ENCODE assay signal across 27 cellular contexts in the genomic region with DNA sequence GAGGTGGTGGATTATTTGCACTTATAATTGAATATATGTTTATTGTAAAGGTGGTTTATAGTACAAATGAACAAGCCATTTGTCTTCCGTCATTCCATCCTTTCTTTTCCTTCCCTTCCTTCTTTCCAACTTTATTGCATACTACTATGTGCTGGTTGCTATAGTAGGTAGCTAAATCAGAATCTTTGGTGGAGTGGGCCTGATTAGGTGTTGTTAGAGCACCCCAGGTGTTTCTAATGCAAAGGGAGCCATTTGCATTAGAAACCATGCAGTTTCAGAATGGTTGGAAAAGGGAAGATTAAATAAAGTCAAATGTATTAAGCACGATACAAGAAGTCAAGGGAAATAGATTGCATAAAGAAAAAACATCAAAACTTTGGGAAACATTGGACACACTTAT.
"Had no signal": no experiment of that assay in that cellular context is flagged by ENCODE, and none has a peak within 500 bp of the region (broad histone marks: within the 10 kb centered on the region; RNA-seq: fewer than 3 reads in every experiment).

No MANE protein-coding gene starts in this region.

- H3K4me2 ChIP-seq: neural progenitor cell had no signal

- H2AFZ ChIP-seq: neural progenitor cell, parathyroid adenoma had no signal

- H3K27me3 Mint-ChIP-seq: progenitor cell of endocrine pancreas had no signal

- H3K36me3 Mint-ChIP-seq: stimulated activated effector memory CD8-positive, alpha-beta T cell treated with anti-CD3 and anti-CD28 coated beads, Interleukin-12 subunit alpha, Interleukin-12 subunit beta, amount 100 ng/mL, for 72 hours; stimulated activated naive B cell treated with anti-CD40 and anti-IgM and Interleukin-4, amounts not matched to agents 10 μg/mL and 1 μg/mL and 100 μg/mL, for 72 hours had no signal

- H3K27ac Mint-ChIP-seq: neural progenitor cell; progenitor cell of endocrine pancreas; stimulated activated effector memory CD8-positive, alpha-beta T cell treated with anti-CD3 and anti-CD28 coated beads, Interleukin-12 subunit alpha, Interleukin-12 subunit beta, amount 100 ng/mL, for 72 hours; stimulated activated naive B cell treated with anti-CD40 and anti-IgM and Interleukin-4, amounts not matched to agents 10 μg/mL and 1 μg/mL and 100 μg/mL, for 72 hours; stimulated activated naive CD8-positive, alpha-beta T cell treated with anti-CD3 and anti-CD28 coated beads, Interleukin-15, Interleukin-2, amounts not matched to agents 100 ng/mL and 50 ng/mL, for 24 hours had no signal

- H3K9me3 ChIP-seq: ovary, psoas muscle, right lobe of liver, sigmoid colon, stomach, thoracic aorta, thyroid gland, tibial nerve, upper lobe of left lung, vagina had no signal

- DNase-seq: occipital lobe; ovary; posterior cingulate gyrus; psoas muscle; right cardiac atrium; right lobe of liver; sigmoid colon; small intestine; stimulated activated CD4-positive, alpha-beta T cell treated with anti-CD3 and anti-CD28 coated beads, Interleukin-15, amount 100 ng/mL, for 24 hours; stimulated activated CD4-positive, alpha-beta T cell treated with anti-CD3 and anti-CD28 coated beads, Interleukin-2, amount 100 ng/mL, for 24 hours; stimulated activated CD4-positive, alpha-beta T cell treated with anti-CD3 and anti-CD28 coated beads, Interleukin-2, amount 100 ng/mL, for 48 hours; stimulated activated CD4-positive, alpha-beta T cell treated with anti-CD3 and anti-CD28 coated beads, Interleukin-4, amount 100 ng/mL, for 24 hours; stimulated activated naive B cell treated with anti-CD40 and anti-IgM and Interleukin-4, amounts not matched to agents 10 μg/mL and 1 μg/mL and 100 μg/mL, for 72 hours; stimulated activated naive CD4-positive, alpha-beta T cell treated with Interleukin-2 at 50 U/mL for 16 hours; stomach; trophoblast cell; upper lobe of left lung had no signal

- ATAC-seq: psoas muscle; right cardiac atrium; right lobe of liver; stimulated activated effector memory CD8-positive, alpha-beta T cell treated with anti-CD3 and anti-CD28 coated beads, Interleukin-12 subunit alpha, Interleukin-12 subunit beta, amount 100 ng/mL, for 72 hours; stimulated activated naive B cell treated with anti-CD40 and anti-IgM and Interleukin-4, amounts not matched to agents 10 μg/mL and 1 μg/mL and 100 μg/mL, for 72 hours had no signal

- H3K4me1 Mint-ChIP-seq: stimulated activated effector memory CD8-positive, alpha-beta T cell treated with anti-CD3 and anti-CD28 coated beads, Interleukin-12 subunit alpha, Interleukin-12 subunit beta, amount 100 ng/mL, for 72 hours; stimulated activated naive B cell treated with anti-CD40 and anti-IgM and Interleukin-4, amounts not matched to agents 10 μg/mL and 1 μg/mL and 100 μg/mL, for 72 hours had no signal

- H3K79me2 ChIP-seq: parathyroid adenoma had no signal

- H3K4me1 ChIP-seq: parathyroid adenoma, right lobe of liver, sigmoid colon, upper lobe of left lung, vagina had no signal

- H3K36me3 ChIP-seq: neural progenitor cell, ovary, right lobe of liver, sigmoid colon, stomach, thoracic aorta, thyroid gland, tibial nerve, upper lobe of left lung, vagina had no signal

- H3K4me3 ChIP-seq: neural progenitor cell, ovary, psoas muscle, right lobe of liver, sigmoid colon, stomach, thoracic aorta, thyroid gland, tibial nerve, upper lobe of left lung, vagina had no signal

- H3K27ac ChIP-seq: neural progenitor cell, ovary, parathyroid adenoma, psoas muscle, right lobe of liver, sigmoid colon, stomach, thoracic aorta, thyroid gland, tibial nerve, upper lobe of left lung, vagina had no signal

- H3K27me3 ChIP-seq: neural progenitor cell, ovary, right lobe of liver, sigmoid colon, stomach, thyroid gland, tibial nerve, upper lobe of left lung, vagina had no signal

- H3K9ac ChIP-seq: neural progenitor cell, parathyroid adenoma had no signal

- H3K4me3 Mint-ChIP-seq: nephron; neural progenitor cell; stimulated activated effector memory CD8-positive, alpha-beta T cell treated with anti-CD3 and anti-CD28 coated beads, Interleukin-12 subunit alpha, Interleukin-12 subunit beta, amount 100 ng/mL, for 72 hours; stimulated activated naive B cell treated with anti-CD40 and anti-IgM and Interleukin-4, amounts not matched to agents 10 μg/mL and 1 μg/mL and 100 μg/mL, for 72 hours; stimulated activated naive CD8-positive, alpha-beta T cell treated with anti-CD3 and anti-CD28 coated beads, Interleukin-15, Interleukin-2, amounts not matched to agents 100 ng/mL and 50 ng/mL, for 24 hours had no signal
